1 cellular context compared by ENCODE assay signal in the genomic region with DNA sequence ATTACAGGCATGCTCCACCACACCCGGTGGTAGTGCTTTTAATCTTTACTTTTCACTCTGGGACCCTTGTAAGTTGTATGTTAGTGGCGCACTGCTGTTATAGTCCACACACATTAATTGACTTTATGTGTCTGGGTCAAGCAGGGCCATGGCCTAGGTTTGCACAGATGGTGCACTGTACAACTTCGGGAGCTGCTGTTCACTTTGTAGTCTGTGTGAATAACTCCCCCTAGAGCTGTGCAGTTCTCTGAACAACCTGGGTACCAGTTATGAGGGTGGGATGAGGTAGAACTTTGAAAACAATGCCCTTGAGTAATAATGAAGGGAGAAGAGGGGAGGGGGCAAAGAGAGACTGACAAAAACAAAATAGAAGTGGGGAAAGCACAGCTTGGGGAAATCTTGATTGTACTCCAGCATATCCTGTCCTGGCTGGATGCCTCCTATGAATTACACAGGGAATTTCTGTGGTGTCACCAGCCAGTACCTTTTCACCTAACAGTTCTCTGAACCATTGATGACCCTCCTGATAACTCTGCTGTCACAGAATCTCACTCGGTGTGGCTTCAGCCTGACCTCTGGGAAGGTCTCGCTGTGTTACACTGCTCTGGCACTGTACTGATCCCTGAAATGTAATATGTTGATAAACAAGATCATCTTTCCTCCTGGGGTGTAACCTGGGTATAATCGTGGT.
TF ChIP-seq lines count a peak whose summit lies in the region.

No MANE protein-coding gene starts in this region.

TF ChIP-seq in GM12878, 131 proteins besides CTCF, POLR2A, EP300 and RAD21:
- TF ChIP-seq, protein P1, sequence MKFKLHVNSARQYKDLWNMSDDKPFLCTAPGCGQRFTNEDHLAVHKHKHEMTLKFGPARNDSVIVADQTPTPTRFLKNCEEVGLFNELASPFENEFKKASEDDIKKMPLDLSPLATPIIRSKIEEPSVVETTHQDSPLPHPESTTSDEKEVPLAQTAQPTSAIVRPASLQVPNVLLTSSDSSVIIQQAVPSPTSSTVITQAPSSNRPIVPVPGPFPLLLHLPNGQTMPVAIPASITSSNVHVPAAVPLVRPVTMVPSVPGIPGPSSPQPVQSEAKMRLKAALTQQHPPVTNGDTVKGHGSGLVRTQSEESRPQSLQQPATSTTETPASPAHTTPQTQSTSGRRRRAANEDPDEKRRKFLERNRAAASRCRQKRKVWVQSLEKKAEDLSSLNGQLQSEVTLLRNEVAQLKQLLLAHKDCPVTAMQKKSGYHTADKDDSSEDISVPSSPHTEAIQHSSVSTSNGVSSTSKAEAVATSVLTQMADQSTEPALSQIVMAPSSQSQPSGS (IDR thresholded peaks at IDR 0.05; ENCODE audit: low read length): no peak
- TF ChIP-seq, protein P2, sequence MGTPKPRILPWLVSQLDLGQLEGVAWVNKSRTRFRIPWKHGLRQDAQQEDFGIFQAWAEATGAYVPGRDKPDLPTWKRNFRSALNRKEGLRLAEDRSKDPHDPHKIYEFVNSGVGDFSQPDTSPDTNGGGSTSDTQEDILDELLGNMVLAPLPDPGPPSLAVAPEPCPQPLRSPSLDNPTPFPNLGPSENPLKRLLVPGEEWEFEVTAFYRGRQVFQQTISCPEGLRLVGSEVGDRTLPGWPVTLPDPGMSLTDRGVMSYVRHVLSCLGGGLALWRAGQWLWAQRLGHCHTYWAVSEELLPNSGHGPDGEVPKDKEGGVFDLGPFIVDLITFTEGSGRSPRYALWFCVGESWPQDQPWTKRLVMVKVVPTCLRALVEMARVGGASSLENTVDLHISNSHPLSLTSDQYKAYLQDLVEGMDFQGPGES (IDR thresholded peaks at IDR 0.05): no peak
- TF ChIP-seq, protein P3, sequence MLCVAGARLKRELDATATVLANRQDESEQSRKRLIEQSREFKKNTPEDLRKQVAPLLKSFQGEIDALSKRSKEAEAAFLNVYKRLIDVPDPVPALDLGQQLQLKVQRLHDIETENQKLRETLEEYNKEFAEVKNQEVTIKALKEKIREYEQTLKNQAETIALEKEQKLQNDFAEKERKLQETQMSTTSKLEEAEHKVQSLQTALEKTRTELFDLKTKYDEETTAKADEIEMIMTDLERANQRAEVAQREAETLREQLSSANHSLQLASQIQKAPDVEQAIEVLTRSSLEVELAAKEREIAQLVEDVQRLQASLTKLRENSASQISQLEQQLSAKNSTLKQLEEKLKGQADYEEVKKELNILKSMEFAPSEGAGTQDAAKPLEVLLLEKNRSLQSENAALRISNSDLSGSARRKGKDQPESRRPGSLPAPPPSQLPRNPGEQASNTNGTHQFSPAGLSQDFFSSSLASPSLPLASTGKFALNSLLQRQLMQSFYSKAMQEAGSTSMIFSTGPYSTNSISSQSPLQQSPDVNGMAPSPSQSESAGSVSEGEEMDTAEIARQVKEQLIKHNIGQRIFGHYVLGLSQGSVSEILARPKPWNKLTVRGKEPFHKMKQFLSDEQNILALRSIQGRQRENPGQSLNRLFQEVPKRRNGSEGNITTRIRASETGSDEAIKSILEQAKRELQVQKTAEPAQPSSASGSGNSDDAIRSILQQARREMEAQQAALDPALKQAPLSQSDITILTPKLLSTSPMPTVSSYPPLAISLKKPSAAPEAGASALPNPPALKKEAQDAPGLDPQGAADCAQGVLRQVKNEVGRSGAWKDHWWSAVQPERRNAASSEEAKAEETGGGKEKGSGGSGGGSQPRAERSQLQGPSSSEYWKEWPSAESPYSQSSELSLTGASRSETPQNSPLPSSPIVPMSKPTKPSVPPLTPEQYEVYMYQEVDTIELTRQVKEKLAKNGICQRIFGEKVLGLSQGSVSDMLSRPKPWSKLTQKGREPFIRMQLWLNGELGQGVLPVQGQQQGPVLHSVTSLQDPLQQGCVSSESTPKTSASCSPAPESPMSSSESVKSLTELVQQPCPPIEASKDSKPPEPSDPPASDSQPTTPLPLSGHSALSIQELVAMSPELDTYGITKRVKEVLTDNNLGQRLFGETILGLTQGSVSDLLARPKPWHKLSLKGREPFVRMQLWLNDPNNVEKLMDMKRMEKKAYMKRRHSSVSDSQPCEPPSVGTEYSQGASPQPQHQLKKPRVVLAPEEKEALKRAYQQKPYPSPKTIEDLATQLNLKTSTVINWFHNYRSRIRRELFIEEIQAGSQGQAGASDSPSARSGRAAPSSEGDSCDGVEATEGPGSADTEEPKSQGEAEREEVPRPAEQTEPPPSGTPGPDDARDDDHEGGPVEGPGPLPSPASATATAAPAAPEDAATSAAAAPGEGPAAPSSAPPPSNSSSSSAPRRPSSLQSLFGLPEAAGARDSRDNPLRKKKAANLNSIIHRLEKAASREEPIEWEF (IDR thresholded peaks at IDR 0.05; ENCODE audit: insufficient replicate concordance, low read depth, low read length): no peak
- TF ChIP-seq TCF3 (IDR thresholded peaks at IDR 0.05; ENCODE audit: borderline replicate concordance, insufficient read depth, low read depth, low read length): no peak
- TF ChIP-seq, protein P4, sequence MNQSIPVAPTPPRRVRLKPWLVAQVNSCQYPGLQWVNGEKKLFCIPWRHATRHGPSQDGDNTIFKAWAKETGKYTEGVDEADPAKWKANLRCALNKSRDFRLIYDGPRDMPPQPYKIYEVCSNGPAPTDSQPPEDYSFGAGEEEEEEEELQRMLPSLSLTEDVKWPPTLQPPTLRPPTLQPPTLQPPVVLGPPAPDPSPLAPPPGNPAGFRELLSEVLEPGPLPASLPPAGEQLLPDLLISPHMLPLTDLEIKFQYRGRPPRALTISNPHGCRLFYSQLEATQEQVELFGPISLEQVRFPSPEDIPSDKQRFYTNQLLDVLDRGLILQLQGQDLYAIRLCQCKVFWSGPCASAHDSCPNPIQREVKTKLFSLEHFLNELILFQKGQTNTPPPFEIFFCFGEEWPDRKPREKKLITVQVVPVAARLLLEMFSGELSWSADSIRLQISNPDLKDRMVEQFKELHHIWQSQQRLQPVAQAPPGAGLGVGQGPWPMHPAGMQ (IDR thresholded peaks at IDR 0.05; ENCODE audit: borderline replicate concordance): no peak
- TF ChIP-seq POU2F2 (IDR thresholded peaks at IDR 0.05; ENCODE audit: borderline replicate concordance, low read depth, low read length): no peak
- TF ChIP-seq, protein P5, sequence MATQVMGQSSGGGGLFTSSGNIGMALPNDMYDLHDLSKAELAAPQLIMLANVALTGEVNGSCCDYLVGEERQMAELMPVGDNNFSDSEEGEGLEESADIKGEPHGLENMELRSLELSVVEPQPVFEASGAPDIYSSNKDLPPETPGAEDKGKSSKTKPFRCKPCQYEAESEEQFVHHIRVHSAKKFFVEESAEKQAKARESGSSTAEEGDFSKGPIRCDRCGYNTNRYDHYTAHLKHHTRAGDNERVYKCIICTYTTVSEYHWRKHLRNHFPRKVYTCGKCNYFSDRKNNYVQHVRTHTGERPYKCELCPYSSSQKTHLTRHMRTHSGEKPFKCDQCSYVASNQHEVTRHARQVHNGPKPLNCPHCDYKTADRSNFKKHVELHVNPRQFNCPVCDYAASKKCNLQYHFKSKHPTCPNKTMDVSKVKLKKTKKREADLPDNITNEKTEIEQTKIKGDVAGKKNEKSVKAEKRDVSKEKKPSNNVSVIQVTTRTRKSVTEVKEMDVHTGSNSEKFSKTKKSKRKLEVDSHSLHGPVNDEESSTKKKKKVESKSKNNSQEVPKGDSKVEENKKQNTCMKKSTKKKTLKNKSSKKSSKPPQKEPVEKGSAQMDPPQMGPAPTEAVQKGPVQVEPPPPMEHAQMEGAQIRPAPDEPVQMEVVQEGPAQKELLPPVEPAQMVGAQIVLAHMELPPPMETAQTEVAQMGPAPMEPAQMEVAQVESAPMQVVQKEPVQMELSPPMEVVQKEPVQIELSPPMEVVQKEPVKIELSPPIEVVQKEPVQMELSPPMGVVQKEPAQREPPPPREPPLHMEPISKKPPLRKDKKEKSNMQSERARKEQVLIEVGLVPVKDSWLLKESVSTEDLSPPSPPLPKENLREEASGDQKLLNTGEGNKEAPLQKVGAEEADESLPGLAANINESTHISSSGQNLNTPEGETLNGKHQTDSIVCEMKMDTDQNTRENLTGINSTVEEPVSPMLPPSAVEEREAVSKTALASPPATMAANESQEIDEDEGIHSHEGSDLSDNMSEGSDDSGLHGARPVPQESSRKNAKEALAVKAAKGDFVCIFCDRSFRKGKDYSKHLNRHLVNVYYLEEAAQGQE (IDR thresholded peaks at IDR 0.05; ENCODE audit: low read depth, low read length): no peak
- no peak for TF ChIP-seq SMAD5 (IDR thresholded peaks at IDR 0.05; ENCODE audit: low read depth)
- TF ChIP-seq RELA (IDR thresholded peaks at IDR 0.05; ENCODE audit: borderline replicate concordance, partially characterized antibody): no peak
- TF ChIP-seq ZSCAN29 (IDR thresholded peaks at IDR 0.05): no peak
- no peak for TF ChIP-seq NRF1 (conservative IDR thresholded peaks at IDR 0.05; ENCODE audit: low read depth, low read length)
- TF ChIP-seq CHD4 (IDR thresholded peaks at IDR 0.05): no peak
- TF ChIP-seq MXI1 (IDR thresholded peaks at IDR 0.05; ENCODE audit: low read depth, low read length): no peak
- TF ChIP-seq STAT3 (IDR thresholded peaks at IDR 0.05; ENCODE audit: low read depth, low read length): no peak
- no peak for TF ChIP-seq HDGF (IDR thresholded peaks at IDR 0.05)
- no peak for TF ChIP-seq STAT1 (conservative IDR thresholded peaks at IDR 0.05)
- no peak for TF ChIP-seq ATF7 (IDR thresholded peaks at IDR 0.05; ENCODE audit: low read depth)
- no peak for TF ChIP-seq CBX5 (IDR thresholded peaks at IDR 0.05; ENCODE audit: low read depth)
- TF ChIP-seq, protein P6, sequence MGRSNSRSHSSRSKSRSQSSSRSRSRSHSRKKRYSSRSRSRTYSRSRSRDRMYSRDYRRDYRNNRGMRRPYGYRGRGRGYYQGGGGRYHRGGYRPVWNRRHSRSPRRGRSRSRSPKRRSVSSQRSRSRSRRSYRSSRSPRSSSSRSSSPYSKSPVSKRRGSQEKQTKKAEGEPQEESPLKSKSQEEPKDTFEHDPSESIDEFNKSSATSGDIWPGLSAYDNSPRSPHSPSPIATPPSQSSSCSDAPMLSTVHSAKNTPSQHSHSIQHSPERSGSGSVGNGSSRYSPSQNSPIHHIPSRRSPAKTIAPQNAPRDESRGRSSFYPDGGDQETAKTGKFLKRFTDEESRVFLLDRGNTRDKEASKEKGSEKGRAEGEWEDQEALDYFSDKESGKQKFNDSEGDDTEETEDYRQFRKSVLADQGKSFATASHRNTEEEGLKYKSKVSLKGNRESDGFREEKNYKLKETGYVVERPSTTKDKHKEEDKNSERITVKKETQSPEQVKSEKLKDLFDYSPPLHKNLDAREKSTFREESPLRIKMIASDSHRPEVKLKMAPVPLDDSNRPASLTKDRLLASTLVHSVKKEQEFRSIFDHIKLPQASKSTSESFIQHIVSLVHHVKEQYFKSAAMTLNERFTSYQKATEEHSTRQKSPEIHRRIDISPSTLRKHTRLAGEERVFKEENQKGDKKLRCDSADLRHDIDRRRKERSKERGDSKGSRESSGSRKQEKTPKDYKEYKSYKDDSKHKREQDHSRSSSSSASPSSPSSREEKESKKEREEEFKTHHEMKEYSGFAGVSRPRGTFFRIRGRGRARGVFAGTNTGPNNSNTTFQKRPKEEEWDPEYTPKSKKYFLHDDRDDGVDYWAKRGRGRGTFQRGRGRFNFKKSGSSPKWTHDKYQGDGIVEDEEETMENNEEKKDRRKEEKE (IDR thresholded peaks at IDR 0.05): no peak
- TF ChIP-seq RFX5 (IDR thresholded peaks at IDR 0.05; ENCODE audit: low read depth, low read length): no peak
